11 cellular contexts compared by ENCODE assay signal in genomic region chr6:97947841-97948240, GRCh38.
DNase-seq lines count a peak whose midpoint lies in the region; ATAC-seq and TF ChIP-seq lines count a peak whose summit lies in the region.
"Had no signal": no experiment of that assay in that cellular context is flagged by ENCODE, and none has a peak within 500 bp of the region (broad histone marks: within the 10 kb centered on the region; RNA-seq: fewer than 3 reads in every experiment).

No MANE protein-coding gene starts in this region.

- peak in 1 of 2 experiments; percentile 42; a peak in 2 of 4 replicates for TF ChIP-seq EP300 in SK-N-SH (IDR thresholded peaks at IDR 0.05; ENCODE audit: borderline replicate concordance in 1 of 2, low read depth in 1 of 2, low read length in 1 of 2)

- no peaks in the 10 kb centered on the region for H3K79me2 ChIP-seq in SK-N-SH (ENCODE audit: insufficient read depth)
- H3K79me2 ChIP-seq in MM.1S (ENCODE audit: low read length), result no peaks in the 10 kb centered on the region

- H3K27ac ChIP-seq in left ventricle myocardium inferior (replicated peaks) (no peak overlapping the region), SK-N-SH (ENCODE audit: low read depth in 2 of 2, low read length in 1 of 2) (no peak overlapping the region), upper lobe of right lung (no peak overlapping the region), MM.1S (ENCODE audit: low read length) (no peak overlapping the region)
- no peak overlapping the region for H3K27ac ChIP-seq in effector memory CD4-positive, alpha-beta T cell (ENCODE audit: insufficient read depth, low read length, poor library complexity, severe bottlenecking)

- H3F3A ChIP-seq in SK-N-SH (replicated peaks; ENCODE audit: insufficient read depth) (no peaks in the 10 kb centered on the region), MM.1S (ENCODE audit: insufficient read depth, low read length) (no peaks in the 10 kb centered on the region)

- no peaks in the 10 kb centered on the region for H4K20me1 ChIP-seq in SK-N-SH (ENCODE audit: insufficient read depth)
- H4K20me1 ChIP-seq in MM.1S (ENCODE audit: insufficient read depth, low read length), result no peaks in the 10 kb centered on the region

- H3K36me3 ChIP-seq in left ventricle myocardium inferior (no peaks in the 10 kb centered on the region), SK-N-SH (replicated peaks in 1 of 2; ENCODE audit: control insufficient read depth in 1 of 2, insufficient read depth in 2 of 2, low read length in 1 of 2) (no peaks in the 10 kb centered on the region), upper lobe of right lung (no peaks in the 10 kb centered on the region), MM.1S (replicated peaks; ENCODE audit: insufficient read depth, low read length) (no peaks in the 10 kb centered on the region)
- no peaks in the 10 kb centered on the region for H3K36me3 ChIP-seq in effector memory CD4-positive, alpha-beta T cell (ENCODE audit: control insufficient read depth, insufficient read depth, low read length)

- DNase-seq in Right ventricle myocardium inferior (ENCODE audit: missing footprints), result no peak
- DNase-seq in left ventricle myocardium inferior, result no peak
- peak; percentile 7 for DNase-seq in SK-N-SH
- DNase-seq in glomerular endothelial cell (ENCODE audit: extremely low read depth, low read depth, low spot score), result peak; percentile 5
- DNase-seq in upper lobe of right lung, result no peak
- no peak for DNase-seq in activated gamma-delta T cell (lab: John Stamatoyannopoulos, UW)
- DNase-seq in effector memory CD4-positive, alpha-beta T cell, result no peak
- no peak for DNase-seq in MM.1S
- DNase-seq: activated CD8-positive, alpha-beta memory T cell treated with anti-CD3 and anti-CD28 coated beads for 24 hours; endodermal cell; NCI-H2171 treated with DMSO at 0.1 percent for 48 hours had no signal

- H3K9me2 ChIP-seq in SK-N-SH, result no peaks in the 10 kb centered on the region
- no peaks in the 10 kb centered on the region for H3K9me2 ChIP-seq in MM.1S (replicated peaks; ENCODE audit: insufficient read depth, low read length)

- WGBS in SK-N-SH (ENCODE audit: low lambda C conversion rate), result 14% methylated on average over 3 of the region's 3 CpGs

- H2AFZ ChIP-seq in SK-N-SH (ENCODE audit: low read depth) (no peak overlapping the region), MM.1S (ENCODE audit: low read length) (no peak overlapping the region)

- H3K27me3 ChIP-seq in left ventricle myocardium inferior (ENCODE audit: low read depth) (no peaks in the 10 kb centered on the region), SK-N-SH (ENCODE audit: insufficient read depth) (no peaks in the 10 kb centered on the region), upper lobe of right lung (no peaks in the 10 kb centered on the region), MM.1S (replicated peaks; ENCODE audit: insufficient read depth, low read length) (no peaks in the 10 kb centered on the region)
- no peaks in the 10 kb centered on the region for H3K27me3 ChIP-seq in effector memory CD4-positive, alpha-beta T cell (replicated peaks; ENCODE audit: control insufficient read depth, insufficient read depth, low read length, poor library complexity, severe bottlenecking)

- H3K4me1 ChIP-seq in left ventricle myocardium inferior, result peaks cover 3% of the 10 kb centered on the region
- H3K4me1 ChIP-seq in SK-N-SH (ENCODE audit: control insufficient read depth in 1 of 2, insufficient read depth in 2 of 2, low read depth in 1 of 2, low read length in 1 of 2), result peaks cover 0 to 15% of the 10 kb centered on the region in 2 experiments; a peak in 2 of 4 replicates
- no peaks in the 10 kb centered on the region for H3K4me1 ChIP-seq in upper lobe of right lung
- H3K4me1 ChIP-seq in effector memory CD4-positive, alpha-beta T cell (ENCODE audit: control insufficient read depth, insufficient read depth, low read length, poor library complexity, severe bottlenecking), result no peaks in the 10 kb centered on the region
- no peaks in the 10 kb centered on the region for H3K4me1 ChIP-seq in MM.1S (ENCODE audit: low read length)

- H3K4me3 ChIP-seq in left ventricle myocardium inferior (no peak overlapping the region), SK-N-SH (ENCODE audit: low read depth in 2 of 2, low read length in 1 of 2) (no peak overlapping the region), upper lobe of right lung (no peak overlapping the region), MM.1S (ENCODE audit: low read length) (no peak overlapping the region)
- H3K4me3 ChIP-seq in effector memory CD4-positive, alpha-beta T cell (ENCODE audit: insufficient read depth, low read depth, low read length, poor library complexity, severe bottlenecking), result no peak overlapping the region

- TF ChIP-seq CTCF in left ventricle myocardium inferior (IDR thresholded peaks at IDR 0.05; ENCODE audit: borderline replicate concordance), result no peak
- TF ChIP-seq CTCF in SK-N-SH (IDR thresholded peaks at IDR 0.05), result no peak
- no peak for TF ChIP-seq CTCF in upper lobe of right lung (IDR thresholded peaks at IDR 0.05)
- TF ChIP-seq CTCF in MM.1S (IDR thresholded peaks at IDR 0.05; ENCODE audit: low read length), result no peak

- intact Hi-C loops in Right ventricle myocardium inferior (cut with DNase I) (no loop called here), left ventricle myocardium inferior (cut with micrococcal nuclease) (no loop called here), upper lobe of right lung (cut with DNase I) (no loop called here)

- H3K9me3 ChIP-seq in left ventricle myocardium inferior (replicated peaks) (no peaks in the 10 kb centered on the region), SK-N-SH (no peaks in the 10 kb centered on the region), upper lobe of right lung (no peaks in the 10 kb centered on the region), MM.1S (replicated peaks; ENCODE audit: insufficient read depth, low read length) (no peaks in the 10 kb centered on the region)
- no peaks in the 10 kb centered on the region for H3K9me3 ChIP-seq in effector memory CD4-positive, alpha-beta T cell (ENCODE audit: control insufficient read depth, low read length)

- CTCF ChIA-PET in SK-N-SH (lab: Yijun Ruan, JAX), result no interaction called here

- POLR2A ChIA-PET in SK-N-SH (lab: Yijun Ruan, JAX), result no interaction called here

- ATAC-seq in Right ventricle myocardium inferior, result peak; percentile 39
- ATAC-seq in upper lobe of right lung, result peak; percentile 79

- no peak for TF ChIP-seq RAD21 in SK-N-SH (IDR thresholded peaks at IDR 0.05; ENCODE audit: low read length)

- H3K9ac ChIP-seq in SK-N-SH (no peak overlapping the region), MM.1S (ENCODE audit: low read length) (no peak overlapping the region)

- H3K4me2 ChIP-seq in SK-N-SH, result 0 out of 2 replicates have a peak overlapping the region, but pooled peaks have one; percentile 27
- H3K4me2 ChIP-seq in MM.1S (ENCODE audit: low read depth, low read length), result no peak overlapping the region

TF ChIP-seq in SK-N-SH, 30 proteins besides CTCF, POLR2A, EP300 and RAD21 (continues in another document):
- TF ChIP-seq NRF1 (IDR thresholded peaks at IDR 0.05; ENCODE audit: low read depth, low read length) (no peak), REST (IDR thresholded peaks at IDR 0.05; ENCODE audit: low read depth, low read length) (no peak), USF1 (IDR thresholded peaks at IDR 0.05; ENCODE audit: borderline replicate concordance, low read depth) (no peak), TCF12 (IDR thresholded peaks at IDR 0.05) (peak; percentile 62), MEF2A (IDR thresholded peaks at IDR 0.05; ENCODE audit: borderline replicate concordance, low read depth) (no peak), JUND (IDR thresholded peaks at IDR 0.05) (peak; percentile 83), FOSL2 (IDR thresholded peaks at IDR 0.05; ENCODE audit: borderline replicate concordance, low read depth) (peak; percentile 87), IRF3 (IDR thresholded peaks at IDR 0.05; ENCODE audit: low read depth, low read length) (no peak), RXRA (IDR thresholded peaks at IDR 0.05; ENCODE audit: borderline replicate concordance, low read depth) (peak; percentile 71; the same call in 1 of the 2 replicates)

Comparison
In these comparisons a context has a peak if more than half of its experiments do, and no peak if none do; other contexts are left out.
1. DNase-seq: peak in SK-N-SH (single experiment) and glomerular endothelial cell (single experiment); none in Right ventricle myocardium inferior (single experiment), left ventricle myocardium inferior (single experiment), upper lobe of right lung (single experiment), activated gamma-delta T cell (single experiment), effector memory CD4-positive, alpha-beta T cell (0 of 3) and MM.1S (single experiment).